In genomic region chr2:109258376-109258775, GRCh38 we compare ENCODE assay signal across 21 cellular contexts.
DNase-seq lines count a peak whose midpoint lies in the region.
"Had no signal": no experiment of that assay in that cellular context is flagged by ENCODE, and none has a peak within 500 bp of the region (broad histone marks: within the 10 kb centered on the region; RNA-seq: fewer than 3 reads in every experiment).

No MANE protein-coding gene starts in this region.

- no peaks in the 10 kb centered on the region for H3K36me3 ChIP-seq in skeletal muscle tissue (ENCODE audit: control insufficient read depth in 3 of 3, insufficient read depth in 3 of 3, low read length in 3 of 3)
- H3K36me3 ChIP-seq in MG63 = no peaks in the 10 kb centered on the region

- H3K9me3 ChIP-seq in skeletal muscle tissue (ENCODE audit: control insufficient read depth in 3 of 3, low read length in 3 of 3) (no peaks in the 10 kb centered on the region), MG63 (no peaks in the 10 kb centered on the region)
- H3K9me3 ChIP-seq: SK-N-SH had no signal

- H3K4me1 ChIP-seq in skeletal muscle tissue (ENCODE audit: control insufficient read depth in 3 of 3, insufficient read depth in 3 of 3, low read length in 3 of 3) = peaks cover 40 to 58% (median 50%) of the 10 kb centered on the region in 3 donors

- H3K27ac ChIP-seq in skeletal muscle tissue (ENCODE audit: low read depth, low read length) = peak overlapping the region; percentile 21
- H3K27ac ChIP-seq: C4-2B, PC-9 had no signal

- peak; percentile 49 for DNase-seq in activated effector memory CD4-positive, alpha-beta T cell treated with anti-CD3 and anti-CD28 coated beads, Interleukin-2, amount 50 U/mL, for 16 hours
- DNase-seq in activated effector memory CD4-positive, alpha-beta T cell treated with Interleukin-2 at 50 U/mL for 16 hours = no peak
- DNase-seq in islet precursor cell = peak; percentile 38
- DNase-seq in stimulated activated naive CD4-positive, alpha-beta T cell treated with Interleukin-2 at 50 U/mL for 16 hours (lab: John Stamatoyannopoulos, UW) = no peak
- DNase-seq in HuH-7 (ENCODE audit: low spot score) = no peak
- DNase-seq in MG63 = no peak
- DNase-seq: 8988T; CD8-positive, alpha-beta memory T cell; DMS53; GDM1; Kasumi-1; NCI-H1417 treated with DMSO at 0.1 percent for 48 hours; NCI-H187; NCI-H446 treated with DMSO at 0.1 percent for 48 hours; NCI-H526 treated with DMSO at 0.1 percent for 48 hours; PC-9; RPMI8226; SHP77 treated with DMSO at 0.1 percent for 48 hours; SK-N-SH had no signal

- no peaks in the 10 kb centered on the region for H3K27me3 ChIP-seq in skeletal muscle tissue (ENCODE audit: control insufficient read depth in 3 of 3, insufficient read depth in 3 of 3, low read length in 3 of 3)
- no peaks in the 10 kb centered on the region for H3K27me3 ChIP-seq in MG63

- H3K9ac ChIP-seq in skeletal muscle tissue (ENCODE audit: low read depth in 1 of 3, low read length in 3 of 3) = peak overlapping the region in 1 of 3 donors; percentile 70
- H3K9ac ChIP-seq: SK-N-SH had no signal

- H3K4me3 ChIP-seq in skeletal muscle tissue (ENCODE audit: low read length in 3 of 3) (peak overlapping the region in 1 of 3 donors; percentile 52), MG63 (no peak overlapping the region)
- H3K4me3 ChIP-seq: PC-9 had no signal

Comparison
In these comparisons a context has a peak if more than half of its experiments do, and no peak if none do; other contexts are left out.
1. DNase-seq: peak in activated effector memory CD4-positive, alpha-beta T cell treated with anti-CD3 and anti-CD28 coated beads, Interleukin-2, amount 50 U/mL, for 16 hours (single experiment) and islet precursor cell (single experiment); none in activated effector memory CD4-positive, alpha-beta T cell treated with Interleukin-2 at 50 U/mL for 16 hours (single experiment), stimulated activated naive CD4-positive, alpha-beta T cell treated with Interleukin-2 at 50 U/mL for 16 hours (single experiment), HuH-7 (single experiment) and MG63 (single experiment).